2 cellular contexts compared by ENCODE assay signal in the genomic region with DNA sequence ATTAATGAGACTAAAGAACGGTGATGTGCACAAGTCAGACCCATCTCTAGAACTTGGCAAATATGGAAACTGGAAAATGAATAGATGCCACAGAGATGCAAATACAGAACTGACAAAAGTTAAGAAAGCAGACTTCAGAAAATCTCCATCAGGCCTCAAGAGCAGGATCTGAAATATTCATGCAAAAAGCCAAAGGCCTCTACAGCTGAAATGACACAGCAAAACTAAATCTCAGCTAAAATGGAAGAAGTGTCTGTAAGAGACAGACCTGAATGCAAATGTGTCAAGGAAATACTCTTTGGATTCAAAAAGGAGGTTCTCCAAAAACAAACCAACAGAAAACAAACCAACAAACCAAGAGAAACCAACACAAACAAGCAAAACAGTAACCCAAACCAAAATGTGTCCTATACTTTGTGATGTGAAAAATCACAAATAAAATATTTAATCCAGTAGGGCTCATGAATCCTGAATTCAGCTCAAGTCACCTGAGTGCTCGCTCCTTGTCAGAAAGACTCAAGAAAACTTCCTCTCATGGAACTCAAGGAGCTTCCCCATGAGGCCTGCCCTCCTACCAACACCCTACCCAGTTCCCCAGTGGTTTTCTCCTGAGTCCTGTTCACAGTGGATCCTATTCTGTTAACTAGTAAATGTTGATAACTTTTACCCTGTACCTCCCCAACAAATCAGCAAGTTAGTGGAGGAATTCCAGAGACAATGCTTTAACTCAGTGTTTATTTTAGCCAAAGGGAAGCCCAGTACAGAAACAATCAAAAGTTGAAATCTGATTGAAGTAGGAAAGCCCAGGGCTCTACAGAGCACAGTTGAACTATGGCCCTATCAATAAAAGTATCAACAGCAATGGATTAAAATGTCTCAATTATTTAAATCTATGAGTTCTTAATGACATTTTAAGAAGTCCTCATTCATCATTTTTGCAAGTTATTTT.
TF ChIP-seq lines count a peak whose summit lies in the region.

No MANE protein-coding gene starts in this region.

TF ChIP-seq in A549, 52 proteins besides CTCF, POLR2A, EP300 and RAD21:
- no peak for TF ChIP-seq HMGXB4 (CRISPR knock-in tag; IDR thresholded peaks at IDR 0.05; ENCODE audit: borderline replicate concordance)
- no peak for TF ChIP-seq MAFK (IDR thresholded peaks at IDR 0.05; ENCODE audit: partially characterized antibody)
- TF ChIP-seq TP53 (CRISPR knock-in tag; IDR thresholded peaks at IDR 0.05), result no peak
- no peak for TF ChIP-seq KDM1A (IDR thresholded peaks at IDR 0.05; ENCODE audit: low read depth)
- no peak for TF ChIP-seq HOXB13 (CRISPR knock-in tag; IDR thresholded peaks at IDR 0.05; ENCODE audit: low read depth)
- no peak for TF ChIP-seq NPAS2 (CRISPR knock-in tag; IDR thresholded peaks at IDR 0.05; ENCODE audit: borderline replicate concordance)

TF ChIP-seq in SK-N-SH, 30 proteins besides CTCF, POLR2A, EP300 and RAD21:
- TF ChIP-seq GATA2 (CRISPR knock-in tag; IDR thresholded peaks at IDR 0.05), result no peak
- no peak for TF ChIP-seq NRF1 (IDR thresholded peaks at IDR 0.05; ENCODE audit: low read depth, low read length)
- no peak for TF ChIP-seq RXRA (IDR thresholded peaks at IDR 0.05; ENCODE audit: borderline replicate concordance, low read depth)
- no peak for TF ChIP-seq MEF2A (IDR thresholded peaks at IDR 0.05; ENCODE audit: borderline replicate concordance, low read depth)
- no peak for TF ChIP-seq REST (IDR thresholded peaks at IDR 0.05; ENCODE audit: low read depth, low read length)
- no peak for TF ChIP-seq YY1 (IDR thresholded peaks at IDR 0.05; ENCODE audit: low read depth)
- no peak for TF ChIP-seq TEAD4 (IDR thresholded peaks at IDR 0.05; ENCODE audit: borderline replicate concordance, insufficient read depth)
- no peak for TF ChIP-seq ELF1 (IDR thresholded peaks at IDR 0.05)
- no peak for TF ChIP-seq SMC3 (IDR thresholded peaks at IDR 0.05; ENCODE audit: low read depth, low read length)
- TF ChIP-seq TAF1 (IDR thresholded peaks at IDR 0.05; ENCODE audit: borderline replicate concordance, low read depth, low read length), result no peak
- TF ChIP-seq MAX (IDR thresholded peaks at IDR 0.05; ENCODE audit: low read depth), result no peak
- TF ChIP-seq, protein P1, sequence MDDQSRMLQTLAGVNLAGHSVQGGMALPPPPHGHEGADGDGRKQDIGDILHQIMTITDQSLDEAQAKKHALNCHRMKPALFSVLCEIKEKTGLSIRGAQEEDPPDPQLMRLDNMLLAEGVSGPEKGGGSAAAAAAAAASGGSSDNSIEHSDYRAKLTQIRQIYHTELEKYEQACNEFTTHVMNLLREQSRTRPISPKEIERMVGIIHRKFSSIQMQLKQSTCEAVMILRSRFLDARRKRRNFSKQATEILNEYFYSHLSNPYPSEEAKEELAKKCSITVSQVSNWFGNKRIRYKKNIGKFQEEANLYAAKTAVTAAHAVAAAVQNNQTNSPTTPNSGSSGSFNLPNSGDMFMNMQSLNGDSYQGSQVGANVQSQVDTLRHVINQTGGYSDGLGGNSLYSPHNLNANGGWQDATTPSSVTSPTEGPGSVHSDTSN (IDR thresholded peaks at IDR 0.05), result no peak
- no peak for TF ChIP-seq POLR2AphosphoS5 (IDR thresholded peaks at IDR 0.05; ENCODE audit: low read depth, low read length)
- TF ChIP-seq, protein P2, sequence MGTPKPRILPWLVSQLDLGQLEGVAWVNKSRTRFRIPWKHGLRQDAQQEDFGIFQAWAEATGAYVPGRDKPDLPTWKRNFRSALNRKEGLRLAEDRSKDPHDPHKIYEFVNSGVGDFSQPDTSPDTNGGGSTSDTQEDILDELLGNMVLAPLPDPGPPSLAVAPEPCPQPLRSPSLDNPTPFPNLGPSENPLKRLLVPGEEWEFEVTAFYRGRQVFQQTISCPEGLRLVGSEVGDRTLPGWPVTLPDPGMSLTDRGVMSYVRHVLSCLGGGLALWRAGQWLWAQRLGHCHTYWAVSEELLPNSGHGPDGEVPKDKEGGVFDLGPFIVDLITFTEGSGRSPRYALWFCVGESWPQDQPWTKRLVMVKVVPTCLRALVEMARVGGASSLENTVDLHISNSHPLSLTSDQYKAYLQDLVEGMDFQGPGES (IDR thresholded peaks at IDR 0.05; ENCODE audit: low read depth, low read length), result no peak
- no peak for TF ChIP-seq USF2 (IDR thresholded peaks at IDR 0.05; ENCODE audit: borderline replicate concordance, low read depth, low read length)
- no peak for TF ChIP-seq FOXJ3 (CRISPR knock-in tag; IDR thresholded peaks at IDR 0.05)
- no peak for TF ChIP-seq FOSL2 (IDR thresholded peaks at IDR 0.05; ENCODE audit: borderline replicate concordance, low read depth)
